In genomic region chr2:176148758-176149483, GRCh38 we compare ENCODE assay signal across 1 cellular context.
A peak's percentile ranks its signal among the peaks of the same experiment; 100 is the strongest.
TF ChIP-seq lines count a peak whose summit lies in the region.

No MANE protein-coding gene starts in this region.

TF ChIP-seq in H1, 55 proteins besides CTCF, POLR2A, EP300 and RAD21:
- peak; percentile 1 for TF ChIP-seq EZH2 (IDR thresholded peaks at IDR 0.05; ENCODE audit: low read depth, low read length, severe bottlenecking)
- no peak for TF ChIP-seq NRF1 (IDR thresholded peaks at IDR 0.05; ENCODE audit: low read depth, low read length)
- 0 out of 2 replicates have a peak, but pooled peaks have one; percentile 28 for TF ChIP-seq CBX8 (IDR thresholded peaks at IDR 0.05; ENCODE audit: borderline replicate concordance, low read depth, low read length)
- no peak for TF ChIP-seq CHD1 (IDR thresholded peaks at IDR 0.05; ENCODE audit: low read depth, low read length)
